In genomic region chr1:163172596-163172995, GRCh38 we compare ENCODE assay signal across 25 cellular contexts. TPM values are rescaled to one million over a fixed set of nuclear protein-coding genes. Genes with fewer than 3 reads are reported as not detected.
A peak's percentile ranks its signal among the peaks of the same experiment; 100 is the strongest.
DNase-seq lines count a peak whose midpoint lies in the region; ATAC-seq, FAIRE-seq and TF ChIP-seq lines count a peak whose summit lies in the region.
"Had no signal": no experiment of that assay in that cellular context is flagged by ENCODE, and none has a peak within 500 bp of the region (broad histone marks: within the 10 kb centered on the region; RNA-seq: fewer than 3 reads in every experiment).

No MANE protein-coding gene starts in this region.

- no peak overlapping the region for H2AFZ ChIP-seq in OCI-LY7 (ENCODE audit: low read length)
- H2AFZ ChIP-seq: PC-9 had no signal

- peak overlapping the region; percentile 62 for H3K9ac ChIP-seq in adipocyte (ENCODE audit: low read length)

- intact Hi-C loops in OCI-LY7 (cut with micrococcal nuclease; ENCODE audit: unreplicated experiment), result loop anchor here (5.0 to 10.0 kb wide), 3 partner anchors 98 to 325 kb away; no protein-coding TSS in a partner anchor

- no peaks in the 10 kb centered on the region for H3K79me2 ChIP-seq in OCI-LY7 (ENCODE audit: insufficient read depth, low read depth, low read length)

- ATAC-seq in esophagus mucosa (no peak), GM18867 (IDR thresholded peaks at IDR 0.05; ENCODE audit: unreplicated experiment) (no peak)
- ATAC-seq: naive thymus-derived CD8-positive, alpha-beta T cell; T-helper 17 cell had no signal

- DNase-seq in D721Med (ENCODE audit: insufficient read length, low spot score) (no peak), adipocyte (ENCODE audit: low read depth) (peak; percentile 48), fibroblast of the aortic adventitia (ENCODE audit: low read depth) (peak; percentile 33), renal cortical epithelial cell (ENCODE audit: low read depth) (peak; percentile 31), GM03348 (ENCODE audit: low spot score) (no peak), OCI-LY7 (ENCODE audit: low spot score) (no peak)
- DNase-seq: activated CD4-positive, alpha-beta T cell treated with anti-CD3 and anti-CD28 coated beads, Interleukin-2, amount 50 U/mL, for 1 hour; activated CD8-positive, alpha-beta memory T cell treated with anti-CD3 and anti-CD28 coated beads, Interleukin-2, amount 50 U/mL, for 48 hours; activated naive CD8-positive, alpha-beta T cell treated with anti-CD3 and anti-CD28 coated beads, Interleukin-2, amount 10 ng/mL, durations not matched to agents 7 days and 5 days; GF-D8; KG1; kidney; mammary epithelial cell; naive thymus-derived CD8-positive, alpha-beta T cell; NCI-H187 treated with DMSO at 0.1 percent for 48 hours; PC-9; SHP77 treated with DMSO at 0.1 percent for 48 hours; spleen; stomach; T-helper 17 cell had no signal

- no peak overlapping the region for H3K4me2 ChIP-seq in OCI-LY7 (ENCODE audit: low read length)
- H3K4me2 ChIP-seq: PC-9 had no signal

- no TSS peak for BruUV-seq in OCI-LY7 (replicated peaks; lab: Mats Ljungman, UMichigan)

- TF ChIP-seq CTCF in D721Med (IDR thresholded peaks at IDR 0.05; ENCODE audit: insufficient read depth, missing control alignments) (no peak), fibroblast of the aortic adventitia (IDR thresholded peaks at IDR 0.05; ENCODE audit: insufficient read depth, low read length) (no peak), OCI-LY7 (conservative IDR thresholded peaks at IDR 0.05; ENCODE audit: low read length) (no peak)

- FAIRE-seq in D721Med (lab: Jason Lieb, UNC), result peak; percentile 55
- FAIRE-seq: bronchial epithelial cell, frontal cortex, kidney, urothelium cell line had no signal

- POLR2A ChIA-PET in OCI-LY7 (lab: Charles Lee), result no interaction called here

- no peaks in the 10 kb centered on the region for H3K9me3 ChIP-seq in adipocyte (ENCODE audit: control insufficient read depth, low read length)
- H3K9me3 ChIP-seq in OCI-LY7 (ENCODE audit: low read length), result no peaks in the 10 kb centered on the region
- H3K9me3 ChIP-seq: spleen, stomach had no signal

- no peaks in the 10 kb centered on the region for H3K27me3 ChIP-seq in adipocyte (replicated peaks; ENCODE audit: control insufficient read depth, insufficient read depth, low read length)
- H3K27me3 ChIP-seq: stomach had no signal

- CTCF ChIA-PET in OCI-LY7 (lab: Charles Lee; ENCODE audit: unreplicated experiment), result no interaction called here

- H3K4me1 ChIP-seq in adipocyte (ENCODE audit: control insufficient read depth, insufficient read depth, low read length) (peaks cover 38% of the 10 kb centered on the region), OCI-LY7 (ENCODE audit: insufficient read depth, low read length, poor library complexity, severe bottlenecking) (no peaks in the 10 kb centered on the region)

- H3K9me2 ChIP-seq in OCI-LY7 (ENCODE audit: insufficient read depth, low read length), result no peaks in the 10 kb centered on the region

- H3K36me3 ChIP-seq in adipocyte (ENCODE audit: control insufficient read depth, insufficient read depth, low read length, severe bottlenecking) (no peaks in the 10 kb centered on the region), OCI-LY7 (ENCODE audit: insufficient read depth, low read length) (no peaks in the 10 kb centered on the region)
- H3K36me3 ChIP-seq: spleen, stomach had no signal

- no peak overlapping the region for H3K27ac ChIP-seq in OCI-LY7 (ENCODE audit: low read depth, low read length, poor library complexity, severe bottlenecking)
- H3K27ac ChIP-seq: PC-9, spleen had no signal

- H4K20me1 ChIP-seq in OCI-LY7 (ENCODE audit: insufficient read depth, low read length), result no peaks in the 10 kb centered on the region

- H3K4me3 ChIP-seq in adipocyte (ENCODE audit: low read length) (no peak overlapping the region), fibroblast of the aortic adventitia (ENCODE audit: low read depth, low read length) (no peak overlapping the region), OCI-LY7 (ENCODE audit: low read depth, low read length, poor library complexity, severe bottlenecking) (no peak overlapping the region)
- H3K4me3 ChIP-seq: PC-9, spleen, stomach had no signal

RNA-seq across cellular contexts. Expression of gene RGS5, which starts 30.1 kb away (rescaled TPM):
- 6.4 and 20.2 TPM in 2 replicates for total RNA-seq in fibroblast of the aortic adventitia (ENCODE audit: low replicate concordance)
- 3.3 and 4.6 TPM in 2 replicates for total RNA-seq in renal cortical epithelial cell
- total RNA-seq in esophagus mucosa, result 28.3 TPM
- 0.88 and 6.5 TPM in 2 replicates for total RNA-seq in OCI-LY7 (2014; rRNA removed; shearing (Covaris generic))
- total RNA-seq in OCI-LY7 (2022), result 1.2 and 1.6 TPM in 2 replicates

Comparison
In these comparisons a context has a peak if more than half of its experiments do, and no peak if none do; other contexts are left out.
1. DNase-seq: peak in adipocyte (single experiment), fibroblast of the aortic adventitia (single experiment) and renal cortical epithelial cell (single experiment); none in D721Med (single experiment), GM03348 (single experiment) and OCI-LY7 (single experiment).